11 cellular contexts compared by ENCODE assay signal in the genomic region with DNA sequence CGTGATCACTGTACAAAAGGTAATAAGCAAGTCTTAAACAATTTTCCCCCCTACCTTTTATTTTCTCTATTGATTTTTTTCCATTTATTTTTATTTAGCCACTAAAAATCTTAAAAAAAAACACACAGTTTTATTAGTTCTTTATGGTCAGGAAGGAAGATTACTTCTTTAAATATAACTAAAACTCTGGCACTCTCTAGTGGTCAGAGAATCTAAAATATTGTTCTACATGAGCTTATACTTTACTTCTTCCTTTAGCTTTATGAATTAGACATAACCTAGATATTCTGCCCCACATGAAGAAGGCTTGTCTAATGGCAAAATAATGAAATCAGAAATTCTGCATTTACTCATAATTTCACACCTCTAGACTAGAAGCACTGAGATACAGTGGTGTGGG.
DNase-seq lines count a peak whose midpoint lies in the region; ATAC-seq, FAIRE-seq and TF ChIP-seq lines count a peak whose summit lies in the region.
"Had no signal": no experiment of that assay in that cellular context is flagged by ENCODE, and none has a peak within 500 bp of the region (broad histone marks: within the 10 kb centered on the region; RNA-seq: fewer than 3 reads in every experiment).

No MANE protein-coding gene starts in this region.

- FAIRE-seq in A204.1 (lab: Jason Lieb, UNC): peak; percentile 95

- DNase-seq in SK-MEL-5 (ENCODE audit: low read depth, low spot score) (peak; percentile 18), foreskin keratinocyte (no peak), HuH-7.5 (ENCODE audit: low spot score) (no peak), D341Med (ENCODE audit: low spot score) (no peak)
- DNase-seq in activated CD4-positive, alpha-beta T cell treated with anti-CD3 and anti-CD28 coated beads, Interleukin-2, amount 50 U/mL, for 1 hour: no peak
- DNase-seq: activated CD8-positive, alpha-beta memory T cell treated with anti-CD3 and anti-CD28 coated beads, Interleukin-2, amount 50 U/mL, for 48 hours; naive B cell; testis had no signal

- no peaks in the 10 kb centered on the region for H3K27me3 ChIP-seq in foreskin keratinocyte
- H3K27me3 ChIP-seq: testis had no signal

- TF ChIP-seq CTCF in GM12872 (IDR thresholded peaks at IDR 0.05; ENCODE audit: insufficient read depth, low read depth, low read length) (0 out of 3 replicates have a peak, but pooled peaks have one; percentile 8), foreskin keratinocyte (conservative IDR thresholded peaks at IDR 0.05) (peak; percentile 37)

- in situ Hi-C loops in SK-MEL-5 (cut with HindIII; ENCODE audit: low pct_unique_long_range_greater_than_20kb, low sequenced_read_pairs): no loop called here

- H3K27ac ChIP-seq in foreskin keratinocyte: no peak overlapping the region
- H3K27ac ChIP-seq: testis had no signal

- H3K4me1 ChIP-seq in foreskin keratinocyte: no peaks in the 10 kb centered on the region

- no peak for ATAC-seq in foreskin keratinocyte
- no peak for ATAC-seq in HG03280 (IDR thresholded peaks at IDR 0.05; ENCODE audit: unreplicated experiment)
